In the genomic region with DNA sequence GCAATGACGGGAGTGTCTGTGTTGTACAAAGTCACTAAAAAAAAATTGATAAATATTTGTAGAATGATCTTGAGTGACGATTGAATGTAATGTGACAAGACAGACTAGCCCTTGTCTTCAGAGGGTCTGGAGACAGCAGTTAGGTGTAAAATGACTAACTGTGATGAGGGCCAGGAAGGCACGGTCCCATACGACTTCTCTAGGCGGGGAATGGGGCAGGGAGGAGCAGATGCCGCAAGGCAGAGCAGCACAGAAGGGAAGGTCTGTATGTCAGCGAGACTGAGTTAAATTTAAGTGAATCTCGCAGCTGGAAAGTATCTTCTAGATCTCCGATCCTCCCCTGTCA, we compare ENCODE assay signal across 8 cellular contexts. TPM values are rescaled to one million over a fixed set of nuclear protein-coding genes. Genes with fewer than 3 reads are reported as not detected.
DNase-seq lines count a peak whose midpoint lies in the region; ATAC-seq and TF ChIP-seq lines count a peak whose summit lies in the region.

No MANE protein-coding gene starts in this region.

- H3K4me3 ChIP-seq in HL-60 (replicated peaks; ENCODE audit: insufficient read depth, low read length) (peak overlapping the region; percentile 96), lung (peak overlapping the region; percentile 99), upper lobe of right lung (peak overlapping the region; percentile 87)

- ATAC-seq in GM21423 (IDR thresholded peaks at IDR 0.05; ENCODE audit: unreplicated experiment) (peak; percentile 41), lung (ENCODE audit: insufficient read depth, low FRiP score) (no peak), upper lobe of right lung (peak; percentile 42)

- TF ChIP-seq CTCF in HL-60 (IDR thresholded peaks at IDR 0.05; ENCODE audit: insufficient read depth, low read length): no peak
- TF ChIP-seq CTCF in MCF 10A (IDR thresholded peaks at IDR 0.05; ENCODE audit: unreplicated experiment): no peak
- TF ChIP-seq CTCF in lung (IDR thresholded peaks at IDR 0.05; ENCODE audit: control extremely low read depth, extremely low read depth): no peak
- no peak for TF ChIP-seq CTCF in upper lobe of right lung (IDR thresholded peaks at IDR 0.05)

- POLR2A ChIA-PET in MCF 10A (lab: Yijun Ruan, JAX): interaction anchor here (0.7 to 1.9 kb wide), 6 partner anchors 11 to 782 kb away, joined by 3 to 10 read pairs (median 4); no protein-coding TSS in a partner anchor

- H3K27me3 ChIP-seq in HL-60 (ENCODE audit: insufficient read depth, poor library complexity, severe bottlenecking) (no peaks in the 10 kb centered on the region), lung (ENCODE audit: control insufficient read depth, insufficient read depth) (no peaks in the 10 kb centered on the region), upper lobe of right lung (no peaks in the 10 kb centered on the region)

- no peaks in the 10 kb centered on the region for H3K36me3 Mint-ChIP-seq in MCF 10A (ENCODE audit: insufficient read depth, unreplicated experiment)

- H3K4me1 ChIP-seq in lung (ENCODE audit: control insufficient read depth in 2 of 2, insufficient read depth in 2 of 2, low read length in 2 of 2): peaks cover 0 to 2% of the 10 kb centered on the region in 2 donors
- no peaks in the 10 kb centered on the region for H3K4me1 ChIP-seq in upper lobe of right lung

- H3K9me3 ChIP-seq in lung (ENCODE audit: control insufficient read depth in 2 of 2, insufficient read depth in 1 of 2, low read length in 1 of 2) (no peaks in the 10 kb centered on the region), upper lobe of right lung (no peaks in the 10 kb centered on the region)

- peaks cover 22% of the 10 kb centered on the region for H3K4me1 Mint-ChIP-seq in MCF 10A (ENCODE audit: insufficient read depth, unreplicated experiment)

- H3K36me3 ChIP-seq in lung (ENCODE audit: control insufficient read depth in 2 of 2, insufficient read depth in 2 of 2, low read length in 2 of 2) (no peaks in the 10 kb centered on the region), upper lobe of right lung (no peaks in the 10 kb centered on the region)

- 1% methylated on average over 9 of the region's 9 CpGs for WGBS in lung, 2 donors

- intact Hi-C loops in MCF 10A (cut with micrococcal nuclease) (no loop called here), upper lobe of right lung (cut with DNase I) (no loop called here)

- CTCF ChIA-PET in MCF 10A (lab: Yijun Ruan, JAX): interaction anchor here (1.7 kb wide), 1 partner anchor 716 kb away, joined by 6 read pairs; no protein-coding TSS in a partner anchor

- no peaks in the 10 kb centered on the region for H3K9me3 Mint-ChIP-seq in MCF 10A (ENCODE audit: unreplicated experiment)

- H3K27ac ChIP-seq in HL-60 (replicated peaks) (peak overlapping the region; percentile 81), lung (ENCODE audit: low read depth in 1 of 2, low read length in 1 of 2) (no peak overlapping the region), upper lobe of right lung (no peak overlapping the region)

- DNase-seq in DMS114 treated with DMSO at 0.1 percent for 48 hours (lab: John Stamatoyannopoulos, UW; ENCODE audit: unreplicated experiment) (peak; percentile 37), HL-60 (ENCODE audit: low read depth in 1 of 2, low spot score in 1 of 2) (peak in 1 of 2 experiments; percentile 18), MCF 10A (ENCODE audit: unreplicated experiment) (no peak), lung (ENCODE audit: low spot score) (no peak), upper lobe of right lung (no peak), NK-92 (lab: John Stamatoyannopoulos, UW; ENCODE audit: unreplicated experiment) (no peak), NCI-H1048 (lab: John Stamatoyannopoulos, UW) (no peak)

- H3K4me3 Mint-ChIP-seq in MCF 10A (ENCODE audit: unreplicated experiment): peak overlapping the region; percentile 84

- no peaks in the 10 kb centered on the region for H3K27me3 Mint-ChIP-seq in MCF 10A (ENCODE audit: insufficient read depth, unreplicated experiment)

- TSS peak; percentile 70 for BruUV-seq in MCF 10A (replicated peaks; lab: Mats Ljungman, UMichigan)

- peak overlapping the region; percentile 99 for H3K27ac Mint-ChIP-seq in MCF 10A (ENCODE audit: low read depth, unreplicated experiment)

RNA-seq across cellular contexts. Expression of a gene that starts 0.4 kb away (rescaled TPM):
- total RNA-seq in MCF 10A (2022) (25.2 and 32.4 TPM in 2 replicates), lung (1 to 10 TPM; 1.3 to 6.5 TPM), upper lobe of right lung (0.78 TPM)
- polyA plus RNA-seq in lung: under 1 TPM; 0.28 to 0.39 TPM
